ENCODE assay signal across 16 cellular contexts in genomic region chr1:29243863-29244185, GRCh38. TPM values are rescaled to one million over a fixed set of nuclear protein-coding genes. Genes with fewer than 3 reads are reported as not detected.
A peak's percentile ranks its signal among the peaks of the same experiment; 100 is the strongest.
DNase-seq lines count a peak whose midpoint lies in the region; ATAC-seq, FAIRE-seq and TF ChIP-seq lines count a peak whose summit lies in the region.
"Had no signal": no experiment of that assay in that cellular context is flagged by ENCODE, and none has a peak within 500 bp of the region (broad histone marks: within the 10 kb centered on the region; RNA-seq: fewer than 3 reads in every experiment).

No MANE protein-coding gene starts in this region.

- no peak overlapping the region for H3K27ac Mint-ChIP-seq in activated CD4-positive, alpha-beta T cell treated with anti-CD3 and anti-CD28 coated beads for 36 hours
- H3K27ac Mint-ChIP-seq: brain, naive B cell had no signal

- H3K4me1 Mint-ChIP-seq in activated CD4-positive, alpha-beta T cell treated with anti-CD3 and anti-CD28 coated beads for 36 hours = no peaks in the 10 kb centered on the region

- no peak overlapping the region for H3K14ac ChIP-seq in trophoblast cell (ENCODE audit: low read length)

- no peak overlapping the region for H3K4me3 Mint-ChIP-seq in activated CD4-positive, alpha-beta T cell treated with anti-CD3 and anti-CD28 coated beads for 36 hours
- H3K4me3 Mint-ChIP-seq: brain, naive B cell had no signal

- H4K8ac ChIP-seq in trophoblast cell (ENCODE audit: low read depth, low read length) = no peak overlapping the region

- H3K4me3 ChIP-seq in fibroblast of lung (replicated peaks in 1 of 4; ENCODE audit: control extremely low read depth in 1 of 4, insufficient read depth in 1 of 4, low read depth in 3 of 4, low read length in 4 of 4) = no peak overlapping the region
- no peak overlapping the region for H3K4me3 ChIP-seq in trophoblast cell (ENCODE audit: low read depth, low read length)
- H3K4me3 ChIP-seq: esophagus squamous epithelium had no signal

- H2BK12ac ChIP-seq in trophoblast cell (ENCODE audit: low read length) = no peak overlapping the region

- POLR2A ChIA-PET in activated CD4-positive, alpha-beta T cell treated with anti-CD3 and anti-CD28 coated beads for 36 hours (lab: Charles Lee) = no interaction called here

- no peak for TF ChIP-seq CTCF in fibroblast of lung (conservative IDR thresholded peaks at IDR 0.05 in 1 of 2, IDR thresholded peaks at IDR 0.05 in 1 of 2; ENCODE audit: low read depth in 1 of 2, low read length in 2 of 2)

- H2AFZ ChIP-seq in fibroblast of lung (ENCODE audit: low read length) = no peak overlapping the region
- no peak overlapping the region for H2AFZ ChIP-seq in trophoblast cell (ENCODE audit: insufficient read depth, low read length, poor library complexity)

- H3K4me2 ChIP-seq in fibroblast of lung (ENCODE audit: extremely low read depth, insufficient read depth, low read length) (no peak overlapping the region), trophoblast cell (ENCODE audit: low read length) (no peak overlapping the region)

- no peaks in the 10 kb centered on the region for H3K36me3 Mint-ChIP-seq in activated CD4-positive, alpha-beta T cell treated with anti-CD3 and anti-CD28 coated beads for 36 hours (ENCODE audit: low read depth)
- H3K36me3 Mint-ChIP-seq: brain, naive B cell had no signal

- H4K20me1 ChIP-seq in fibroblast of lung (ENCODE audit: control insufficient read depth, extremely low read depth, insufficient read depth, low read length) = no peaks in the 10 kb centered on the region

- intact Hi-C loops in left colon (cut with DNase I, micrococcal nuclease) = no loop called here
- intact Hi-C loops in activated CD4-positive, alpha-beta T cell treated with anti-CD3 and anti-CD28 coated beads for 36 hours (cut with DNase I, micrococcal nuclease) = no loop called here

- CTCF ChIA-PET in activated CD4-positive, alpha-beta T cell treated with anti-CD3 and anti-CD28 coated beads for 36 hours (lab: Charles Lee) = no interaction called here

- H3K79me1 ChIP-seq in trophoblast cell (ENCODE audit: low read length) = peaks cover 19% of the 10 kb centered on the region

- H3K18ac ChIP-seq in trophoblast cell (ENCODE audit: low read length) = no peak overlapping the region

- H3K4me1 ChIP-seq in fibroblast of lung (ENCODE audit: control insufficient read depth, extremely low read depth, insufficient read depth, low read length) (no peaks in the 10 kb centered on the region), trophoblast cell (ENCODE audit: control insufficient read depth in 1 of 2, insufficient read depth in 2 of 2, low read length in 2 of 2) (peaks cover 49 to 59% of the 10 kb centered on the region in 2 experiments)

- FAIRE-seq in GM12891 (lab: Jason Lieb, UNC) = no peak

- H3K9ac ChIP-seq in fibroblast of lung (ENCODE audit: insufficient read depth, low read length) (no peak overlapping the region), trophoblast cell (ENCODE audit: low read length) (no peak overlapping the region)

- in situ Hi-C loops in SK-MEL-5 (cut with HindIII; ENCODE audit: low pct_unique_long_range_greater_than_20kb, low sequenced_read_pairs) = no loop called here

- no CpG with 5 or more reads among the region's 2 CpGs for WGBS in trophoblast cell (ENCODE audit: extremely low coverage, insufficient coverage, insufficient read length)

- ATAC-seq in left colon = no peak
- ATAC-seq in activated CD4-positive, alpha-beta T cell treated with anti-CD3 and anti-CD28 coated beads for 36 hours = no peak
- ATAC-seq: left ventricle myocardium superior had no signal

- H3K27me3 ChIP-seq in fibroblast of lung (ENCODE audit: control insufficient read depth, insufficient read depth, low read length) (peaks cover 5% of the 10 kb centered on the region), trophoblast cell (ENCODE audit: insufficient read depth, low read length) (no peaks in the 10 kb centered on the region)
- H3K27me3 ChIP-seq: BE2C had no signal

- peak overlapping the region; percentile 12 for H4K91ac ChIP-seq in trophoblast cell (ENCODE audit: low read depth, low read length)

- DNase-seq in EH (ENCODE audit: low read depth) = peak; percentile 84
- peak; percentile 36 for DNase-seq in SK-MEL-5 (ENCODE audit: low read depth, low spot score)
- DNase-seq in fibroblast of lung (ENCODE audit: low read depth in 2 of 2) = peak; percentile 67 to 89
- DNase-seq in trophoblast cell = no peak
- DNase-seq in GM12891 (ENCODE audit: insufficient read length, low spot score) = no peak
- DNase-seq in left colon = no peak
- DNase-seq in activated CD4-positive, CD25-positive, alpha-beta regulatory T cell treated with anti-CD3 and anti-CD28 coated beads, Interleukin-2, amount 50 U/mL, for 72 hours = no peak
- DNase-seq in activated CD4-positive, alpha-beta T cell treated with anti-CD3 and anti-CD28 coated beads for 36 hours = no peak
- DNase-seq: activated gamma-delta T cell, BE2C, esophagus squamous epithelium, left ventricle myocardium superior, naive B cell, NCI-H187 treated with DMSO at 0.1 percent for 48 hours, NCI-H526 had no signal

- TF ChIP-seq POLR2A in GM12891 (IDR thresholded peaks at IDR 0.05; ENCODE audit: low read depth, low read length) = no peak

- H3K27me3 Mint-ChIP-seq in activated CD4-positive, alpha-beta T cell treated with anti-CD3 and anti-CD28 coated beads for 36 hours = peaks cover 25% of the 10 kb centered on the region

- no peak overlapping the region for H2AK5ac ChIP-seq in trophoblast cell (ENCODE audit: low read length)

- no peak overlapping the region for H4K12ac ChIP-seq in trophoblast cell (ENCODE audit: low read depth, low read length)

- no peaks in the 10 kb centered on the region for H3K9me3 Mint-ChIP-seq in activated CD4-positive, alpha-beta T cell treated with anti-CD3 and anti-CD28 coated beads for 36 hours (ENCODE audit: low read depth)
- H3K9me3 Mint-ChIP-seq: naive B cell had no signal

- no peak overlapping the region for H3K27ac ChIP-seq in fibroblast of lung (ENCODE audit: insufficient read depth, low read length)
- no peak overlapping the region for H3K27ac ChIP-seq in trophoblast cell (ENCODE audit: low read depth, low read length)
- H3K27ac ChIP-seq: esophagus squamous epithelium had no signal

- H3K4ac ChIP-seq in trophoblast cell (ENCODE audit: low read depth, low read length) = peak overlapping the region; percentile 30

- H3K9me3 ChIP-seq in fibroblast of lung (ENCODE audit: control insufficient read depth, insufficient read depth, low read depth, low read length) = no peaks in the 10 kb centered on the region
- H3K9me3 ChIP-seq in trophoblast cell (ENCODE audit: insufficient read depth, low read depth, low read length) = peaks cover under 1% of the 10 kb centered on the region
- H3K9me3 ChIP-seq: BE2C, esophagus squamous epithelium had no signal

- no peak overlapping the region for H2BK120ac ChIP-seq in trophoblast cell (ENCODE audit: insufficient read depth, low read length, poor library complexity)

- no peaks in the 10 kb centered on the region for H3K79me2 ChIP-seq in fibroblast of lung (ENCODE audit: control insufficient read depth, insufficient read depth, low read length)
- H3K79me2 ChIP-seq in trophoblast cell (ENCODE audit: control insufficient read depth, insufficient read depth, low read length, poor library complexity) = peaks cover 12% of the 10 kb centered on the region

- H2BK5ac ChIP-seq in trophoblast cell (ENCODE audit: low read depth, low read length, poor library complexity) = no peak overlapping the region

- no peaks in the 10 kb centered on the region for H3K36me3 ChIP-seq in fibroblast of lung (ENCODE audit: control insufficient read depth, insufficient read depth, low read length)
- no peaks in the 10 kb centered on the region for H3K36me3 ChIP-seq in trophoblast cell (ENCODE audit: control insufficient read depth in 1 of 2, insufficient read depth in 2 of 2, low read length in 2 of 2)
- H3K36me3 ChIP-seq: BE2C, esophagus squamous epithelium had no signal

- H3K23ac ChIP-seq in trophoblast cell (ENCODE audit: low read length) = no peak overlapping the region

TF ChIP-seq in GM12891, 5 proteins besides CTCF, POLR2A, EP300 and RAD21:
- TF ChIP-seq TAF1 (IDR thresholded peaks at IDR 0.05; ENCODE audit: low read depth, low read length) = no peak
- TF ChIP-seq PAX5 (IDR thresholded peaks at IDR 0.05; ENCODE audit: insufficient read depth, low read length, severe bottlenecking) = no peak
- no peak for TF ChIP-seq POLR2AphosphoS5 (IDR thresholded peaks at IDR 0.05; ENCODE audit: low read depth, low read length)
- no peak for TF ChIP-seq POU2F2 (IDR thresholded peaks at IDR 0.05; ENCODE audit: low read depth, low read length)
- no peak for TF ChIP-seq SPI1 (IDR thresholded peaks at IDR 0.05; ENCODE audit: low read depth, low read length)
TF ChIP-seq in GM12891: peak in this region for 0.

RNA-seq across cellular contexts. Expression of gene PTPRU, which starts 7.5 kb away (rescaled TPM):
- total RNA-seq in SK-MEL-5 (2014; rRNA removed; shearing (Covaris generic)) = 3.3 and 4.0 TPM in 2 replicates
- 10.7 and 13.5 TPM in 2 replicates for polyA plus RNA-seq in SK-MEL-5 (2015; cell fraction: cytosol; rRNA removed)
- 11.2 and 21.4 TPM in 2 replicates for polyA plus RNA-seq in SK-MEL-5 (2015; cell fraction: nucleus; rRNA removed)
- total RNA-seq in fibroblast of lung = 25.8 and 27.0 TPM in 2 replicates
- 0.58 and 1.4 TPM in 2 replicates for polyA plus RNA-seq in fibroblast of lung
- polyA plus RNA-seq in fibroblast of lung (2012) = 1.5 and 3.1 TPM in 2 replicates
- polyA minus RNA-seq in fibroblast of lung (ENCODE audit: low replicate concordance) = 2.6 and 17.7 TPM in 2 replicates
- polyA plus RNA-seq in trophoblast cell (2013) = 33.5 and 35.1 TPM in 2 replicates
- polyA plus RNA-seq in GM12891 (2012; ENCODE audit: low read depth, missing spikeins) = 0.06 TPM
- total RNA-seq in left colon = 1 to 10 TPM; 2.0 to 2.4 TPM
- under 1 TPM; 0.37 to 0.89 TPM for total RNA-seq in activated CD4-positive, alpha-beta T cell treated with anti-CD3 and anti-CD28 coated beads for 36 hours

RNA-seq across cellular contexts. Expression of gene MECR, which starts 13.1 kb away (rescaled TPM):
- total RNA-seq in SK-MEL-5 (2014; rRNA removed; shearing (Covaris generic)) = 19.5 and 25.8 TPM in 2 replicates
- polyA plus RNA-seq in SK-MEL-5 (2015; cell fraction: cytosol; rRNA removed) = 37.7 and 37.9 TPM in 2 replicates
- polyA plus RNA-seq in SK-MEL-5 (2015; cell fraction: nucleus; rRNA removed) = 57.8 and 66.1 TPM in 2 replicates
- 16.9 and 17.5 TPM in 2 replicates for total RNA-seq in fibroblast of lung
- polyA plus RNA-seq in fibroblast of lung = 19.8 and 21.0 TPM in 2 replicates
- polyA plus RNA-seq in fibroblast of lung (2012) = 30.5 and 31.6 TPM in 2 replicates
- polyA minus RNA-seq in fibroblast of lung (ENCODE audit: low replicate concordance) = 25.3 and 62.5 TPM in 2 replicates
- 17.6 and 18.9 TPM in 2 replicates for polyA plus RNA-seq in trophoblast cell (2013)
- polyA plus RNA-seq in GM12891 (2012; ENCODE audit: low read depth, missing spikeins) = 25.3 TPM
- 10 to 100 TPM; 14.3 to 20.6 TPM for total RNA-seq in left colon
- 10 to 100 TPM; 41.3 to 43.1 TPM for total RNA-seq in activated CD4-positive, alpha-beta T cell treated with anti-CD3 and anti-CD28 coated beads for 36 hours

Comparison
In these comparisons a context has a peak if more than half of its experiments do, and no peak if none do; other contexts are left out.
1. DNase-seq: peak in EH (single experiment), SK-MEL-5 (single experiment) and fibroblast of lung (2 of 2); none in trophoblast cell (0 of 2), GM12891 (single experiment), left colon (0 of 2), activated CD4-positive, CD25-positive, alpha-beta regulatory T cell treated with anti-CD3 and anti-CD28 coated beads, Interleukin-2, amount 50 U/mL, for 72 hours (single experiment) and activated CD4-positive, alpha-beta T cell treated with anti-CD3 and anti-CD28 coated beads for 36 hours (single experiment).